ENCODE assay signal across 15 cellular contexts in genomic region chr11:86043765-86044534, GRCh38. TPM values are rescaled to one million over a fixed set of nuclear protein-coding genes. Genes with fewer than 3 reads are reported as not detected.
DNase-seq lines count a peak whose midpoint lies in the region; ATAC-seq and TF ChIP-seq lines count a peak whose summit lies in the region.
"Had no signal": no experiment of that assay in that cellular context is flagged by ENCODE, and none has a peak within 500 bp of the region (broad histone marks: within the 10 kb centered on the region; RNA-seq: fewer than 3 reads in every experiment).

No MANE protein-coding gene starts in this region.

- H3K27me3 Mint-ChIP-seq in stimulated activated naive CD8-positive, alpha-beta T cell treated with anti-CD3 and anti-CD28 coated beads, Interleukin-15, Interleukin-2, amounts not matched to agents 100 ng/mL and 50 ng/mL, for 24 hours: no peaks in the 10 kb centered on the region
- H3K27me3 Mint-ChIP-seq in activated naive CD8-positive, alpha-beta T cell treated with anti-CD3 and anti-CD28 coated beads, Interleukin-2, amount 50 U/mL, for 24 hours: no peaks in the 10 kb centered on the region
- H3K27me3 Mint-ChIP-seq in natural killer cell (ENCODE audit: low read depth in 2 of 2) (no peaks in the 10 kb centered on the region), glutamatergic neuron (ENCODE audit: unreplicated experiment) (no peaks in the 10 kb centered on the region)

- H3K4ac ChIP-seq in mesendoderm (ENCODE audit: low read depth, low read length): no peak overlapping the region

- no CpG with 5 or more reads among the region's 9 CpGs for WGBS in mesendoderm (ENCODE audit: extremely low coverage, insufficient coverage, low lambda C conversion rate)

- no peak for DNase-seq in stimulated activated naive CD8-positive, alpha-beta T cell treated with anti-CD3 and anti-CD28 coated beads, Interleukin-15, Interleukin-2, amounts not matched to agents 100 U/mL and 50 U/mL, for 24 hours
- DNase-seq in activated naive CD8-positive, alpha-beta T cell treated with anti-CD3 and anti-CD28 coated beads, Interleukin-2, amount 50 U/mL, for 24 hours: no peak
- DNase-seq in natural killer cell: no peak
- DNase-seq in glutamatergic neuron: no peak
- no peak for DNase-seq in mesendoderm
- no peak for DNase-seq in OCI-M1 (lab: John Stamatoyannopoulos, UW)
- DNase-seq in NCI-H1105 treated with DMSO at 0.1 percent for 48 hours (lab: John Stamatoyannopoulos, UW): no peak
- DNase-seq: activated CD8-positive, alpha-beta memory T cell treated with anti-CD3 and anti-CD28 coated beads, Interleukin-2, amount 50 U/mL, for 4 hours; central memory CD4-positive, alpha-beta T cell; NCI-H1092 treated with DMSO at 0.1 percent for 48 hours; NCI-H82 had no signal

- no peak for ATAC-seq in stimulated activated naive CD8-positive, alpha-beta T cell treated with anti-CD3 and anti-CD28 coated beads, Interleukin-15, Interleukin-2, amounts not matched to agents 100 U/mL and 50 U/mL, for 24 hours
- ATAC-seq in activated naive CD8-positive, alpha-beta T cell treated with anti-CD3 and anti-CD28 coated beads, Interleukin-2, amount 50 U/mL, for 24 hours: no peak
- no peak for ATAC-seq in natural killer cell

- no peak overlapping the region for H3K9ac ChIP-seq in mesendoderm (ENCODE audit: low read length)
- H3K9ac ChIP-seq: BLaER1 had no signal

- no peak overlapping the region for H3K27ac ChIP-seq in mesendoderm (ENCODE audit: low read depth, low read length)
- H3K27ac ChIP-seq: BLaER1, HL-60 had no signal

- TF ChIP-seq CTCF in natural killer cell (IDR thresholded peaks at IDR 0.05): no peak
- no peak for TF ChIP-seq CTCF in glutamatergic neuron (IDR thresholded peaks at IDR 0.05; ENCODE audit: partially characterized antibody, unreplicated experiment)

- H3K27me3 ChIP-seq in mesendoderm (ENCODE audit: insufficient read depth, low read length, poor library complexity): no peaks in the 10 kb centered on the region
- H3K27me3 ChIP-seq: BLaER1 had no signal

- peaks cover 2% of the 10 kb centered on the region for H3K79me1 ChIP-seq in mesendoderm (ENCODE audit: low read length)

- no peak overlapping the region for H3K4me2 ChIP-seq in mesendoderm (ENCODE audit: low read length)
- H3K4me2 ChIP-seq: BLaER1 had no signal

- H3K36me3 Mint-ChIP-seq in stimulated activated naive CD8-positive, alpha-beta T cell treated with anti-CD3 and anti-CD28 coated beads, Interleukin-15, Interleukin-2, amounts not matched to agents 100 ng/mL and 50 ng/mL, for 24 hours (ENCODE audit: low read depth): peaks cover 23% of the 10 kb centered on the region
- H3K36me3 Mint-ChIP-seq in activated naive CD8-positive, alpha-beta T cell treated with anti-CD3 and anti-CD28 coated beads, Interleukin-2, amount 50 U/mL, for 24 hours (ENCODE audit: low read depth): peaks cover 15% of the 10 kb centered on the region
- H3K36me3 Mint-ChIP-seq in natural killer cell (no peaks in the 10 kb centered on the region), glutamatergic neuron (ENCODE audit: unreplicated experiment) (no peaks in the 10 kb centered on the region)

- H4K5ac ChIP-seq in mesendoderm (ENCODE audit: low read length): no peak overlapping the region

- no peak overlapping the region for H4K8ac ChIP-seq in mesendoderm (ENCODE audit: low read depth, low read length)

- intact Hi-C loops in natural killer cell (cut with micrococcal nuclease): loop anchor here (10.0 kb wide), 1 partner anchor 449 kb away; no protein-coding TSS in a partner anchor

- H2BK120ac ChIP-seq in mesendoderm (ENCODE audit: low read depth, low read length): no peak overlapping the region

- H3K9me3 Mint-ChIP-seq in stimulated activated naive CD8-positive, alpha-beta T cell treated with anti-CD3 and anti-CD28 coated beads, Interleukin-15, Interleukin-2, amounts not matched to agents 100 ng/mL and 50 ng/mL, for 24 hours: no peaks in the 10 kb centered on the region
- H3K9me3 Mint-ChIP-seq in activated naive CD8-positive, alpha-beta T cell treated with anti-CD3 and anti-CD28 coated beads, Interleukin-2, amount 50 U/mL, for 24 hours: no peaks in the 10 kb centered on the region
- H3K9me3 Mint-ChIP-seq in natural killer cell (no peaks in the 10 kb centered on the region), glutamatergic neuron (ENCODE audit: unreplicated experiment) (peaks cover 2% of the 10 kb centered on the region)

- H3K4me3 ChIP-seq in mesendoderm (ENCODE audit: low read length): no peak overlapping the region
- H3K4me3 ChIP-seq: BLaER1, lung had no signal

- peaks cover 55% of the 10 kb centered on the region for H3K79me2 ChIP-seq in mesendoderm (ENCODE audit: control insufficient read depth, insufficient read depth, low read length)

- H2AK5ac ChIP-seq in mesendoderm (ENCODE audit: low read length): no peak overlapping the region

- peaks cover 93% of the 10 kb centered on the region for H3K4me1 Mint-ChIP-seq in stimulated activated naive CD8-positive, alpha-beta T cell treated with anti-CD3 and anti-CD28 coated beads, Interleukin-15, Interleukin-2, amounts not matched to agents 100 ng/mL and 50 ng/mL, for 24 hours (ENCODE audit: low read depth)
- peaks cover 85% of the 10 kb centered on the region for H3K4me1 Mint-ChIP-seq in activated naive CD8-positive, alpha-beta T cell treated with anti-CD3 and anti-CD28 coated beads, Interleukin-2, amount 50 U/mL, for 24 hours
- H3K4me1 Mint-ChIP-seq in natural killer cell (peaks cover 70 to 75% of the 10 kb centered on the region in 2 donors), glutamatergic neuron (ENCODE audit: low read depth, unreplicated experiment) (peaks cover 4% of the 10 kb centered on the region)

- H2BK15ac ChIP-seq in mesendoderm (replicated peaks; ENCODE audit: low read depth): no peak overlapping the region

- no peaks in the 10 kb centered on the region for H3K4me1 ChIP-seq in mesendoderm (ENCODE audit: control insufficient read depth, low read depth, low read length)

- H3K23ac ChIP-seq in mesendoderm (ENCODE audit: low read length): no peak overlapping the region

- no peak overlapping the region for H3K18ac ChIP-seq in mesendoderm (ENCODE audit: low read length)

- H3K36me3 ChIP-seq in mesendoderm (ENCODE audit: control insufficient read depth, insufficient read depth, low read length): no peaks in the 10 kb centered on the region

- H3K27ac Mint-ChIP-seq in stimulated activated naive CD8-positive, alpha-beta T cell treated with anti-CD3 and anti-CD28 coated beads, Interleukin-15, Interleukin-2, amounts not matched to agents 100 ng/mL and 50 ng/mL, for 24 hours: peak overlapping the region; percentile 75
- H3K27ac Mint-ChIP-seq in activated naive CD8-positive, alpha-beta T cell treated with anti-CD3 and anti-CD28 coated beads, Interleukin-2, amount 50 U/mL, for 24 hours: peak overlapping the region; percentile 79
- H3K27ac Mint-ChIP-seq in natural killer cell (peak overlapping the region; percentile 47 to 83), glutamatergic neuron (ENCODE audit: unreplicated experiment) (no peak overlapping the region)

- no peak overlapping the region for H3K56ac ChIP-seq in mesendoderm (ENCODE audit: low read length)

- no peak overlapping the region for H2BK5ac ChIP-seq in mesendoderm (ENCODE audit: low read length)

- peak overlapping the region; percentile 19 for H3K4me3 Mint-ChIP-seq in stimulated activated naive CD8-positive, alpha-beta T cell treated with anti-CD3 and anti-CD28 coated beads, Interleukin-15, Interleukin-2, amounts not matched to agents 100 ng/mL and 50 ng/mL, for 24 hours
- no peak overlapping the region for H3K4me3 Mint-ChIP-seq in activated naive CD8-positive, alpha-beta T cell treated with anti-CD3 and anti-CD28 coated beads, Interleukin-2, amount 50 U/mL, for 24 hours
- H3K4me3 Mint-ChIP-seq in natural killer cell (peak overlapping the region; percentile 49), glutamatergic neuron (ENCODE audit: unreplicated experiment) (no peak overlapping the region)

RNA-seq across cellular contexts. Expression of gene PICALM, which starts 24.9 kb away (rescaled TPM):
- total RNA-seq in natural killer cell: 100 to 1,000 TPM; 262 to 291 (median 285) TPM
- total RNA-seq in glutamatergic neuron (ENCODE audit: unreplicated experiment): 117 TPM
- 91.1 TPM for polyA plus RNA-seq in mesendoderm (2013, experiment 1 of 2)
- 90.1 TPM for polyA plus RNA-seq in mesendoderm (2013, experiment 2 of 2)

Comparison
In these comparisons a context has a peak if more than half of its experiments do, and no peak if none do; other contexts are left out.
1. H3K4me3 Mint-ChIP-seq: peak in stimulated activated naive CD8-positive, alpha-beta T cell treated with anti-CD3 and anti-CD28 coated beads, Interleukin-15, Interleukin-2, amounts not matched to agents 100 ng/mL and 50 ng/mL, for 24 hours (single experiment) and natural killer cell (single experiment); none in activated naive CD8-positive, alpha-beta T cell treated with anti-CD3 and anti-CD28 coated beads, Interleukin-2, amount 50 U/mL, for 24 hours (single experiment) and glutamatergic neuron (single experiment).